1 cellular context compared by ENCODE assay signal in genomic region chr7:30028749-30029635, GRCh38.
A peak's percentile ranks its signal among the peaks of the same experiment; 100 is the strongest.
TF ChIP-seq lines count a peak whose summit lies in the region.

No MANE protein-coding gene starts in this region.

TF ChIP-seq in WTC11, 78 proteins besides CTCF, POLR2A, EP300 and RAD21 (continued from another document):
- TF ChIP-seq ARID4B (CRISPR knock-in tag; IDR thresholded peaks at IDR 0.05; ENCODE audit: borderline replicate concordance): 0 out of 2 replicates have a peak, but pooled peaks have one; percentile 22
- TF ChIP-seq ZNF263 (CRISPR knock-in tag; IDR thresholded peaks at IDR 0.05; ENCODE audit: low read depth): 0 out of 2 replicates have a peak, but pooled peaks have one; percentile 15
